1 cellular context compared by ENCODE assay signal in genomic region chr4:99893991-99894981, GRCh38.
TF ChIP-seq lines count a peak whose summit lies in the region.

Gene LAMTOR3, minus strand, starts transcription at chr4:99894427. Its CDS starts 464 bp downstream, at chr4:99893963.

TF ChIP-seq in WTC11, 78 proteins besides CTCF, POLR2A, EP300 and RAD21 (continued from another document):
- no peak for TF ChIP-seq AFF4 (CRISPR knock-in tag; IDR thresholded peaks at IDR 0.05; ENCODE audit: borderline replicate concordance)
- no peak for TF ChIP-seq TCF7 (CRISPR knock-in tag; IDR thresholded peaks at IDR 0.05; ENCODE audit: low read depth)
- peak; percentile 52; the same call in 1 of the 2 replicates for TF ChIP-seq GABPB1 (CRISPR knock-in tag; IDR thresholded peaks at IDR 0.05)
- TF ChIP-seq ZNF232 (CRISPR knock-in tag; IDR thresholded peaks at IDR 0.05), result no peak
- TF ChIP-seq NFE2L1 (CRISPR knock-in tag; IDR thresholded peaks at IDR 0.05), result no peak
- peak; percentile 41; the same call in 1 of the 2 replicates for TF ChIP-seq CREM (CRISPR knock-in tag; IDR thresholded peaks at IDR 0.05)
- TF ChIP-seq GTF2I (CRISPR knock-in tag; conservative IDR thresholded peaks at IDR 0.05), result no peak
- no peak for TF ChIP-seq MAX (CRISPR knock-in tag; IDR thresholded peaks at IDR 0.05)
TF ChIP-seq in WTC11: peak in this region for 7.
